In genomic region chr12:71685312-71685906, GRCh38 we compare ENCODE assay signal across 8 cellular contexts. TPM values are rescaled to one million over a fixed set of nuclear protein-coding genes. Genes with fewer than 3 reads are reported as not detected.
DNase-seq lines count a peak whose midpoint lies in the region; ATAC-seq, FAIRE-seq and TF ChIP-seq lines count a peak whose summit lies in the region.

No MANE protein-coding gene starts in this region.

- TF ChIP-seq CTCF in astrocyte (IDR thresholded peaks at IDR 0.05; ENCODE audit: insufficient read depth, low read depth, low read length): no peak
- TF ChIP-seq CTCF in left lung (IDR thresholded peaks at IDR 0.05): no peak
- TF ChIP-seq CTCF in transverse colon (IDR thresholded peaks at IDR 0.05): no peak

- ATAC-seq in activated T-cell treated with anti-CD3 and anti-CD28 coated beads, Interleukin-2, amount 50 U/mL, for 4 hours: no peak
- ATAC-seq in left lung: peak; percentile 7
- ATAC-seq in HG03378 (IDR thresholded peaks at IDR 0.05; ENCODE audit: unreplicated experiment): no peak

- H3K4me1 ChIP-seq in astrocyte (ENCODE audit: insufficient read depth, low read length): peaks cover 10% of the 10 kb centered on the region
- H3K4me1 ChIP-seq in left lung: peaks cover 10 to 21% of the 10 kb centered on the region in 2 donors
- H3K4me1 ChIP-seq in transverse colon: peaks cover 0 to 40% (median 19%) of the 10 kb centered on the region in 4 donors

- no peaks in the 10 kb centered on the region for H3K36me3 Mint-ChIP-seq in activated T-cell treated with anti-CD3 and anti-CD28 coated beads, Interleukin-2, amount 50 U/mL, for 4 hours (ENCODE audit: insufficient read depth)
- H3K36me3 Mint-ChIP-seq in astrocyte (ENCODE audit: low read depth, unreplicated experiment): no peaks in the 10 kb centered on the region

- peak overlapping the region; percentile 94 for H3K4me3 Mint-ChIP-seq in activated T-cell treated with anti-CD3 and anti-CD28 coated beads, Interleukin-2, amount 50 U/mL, for 4 hours
- H3K4me3 Mint-ChIP-seq in astrocyte (ENCODE audit: unreplicated experiment): peak overlapping the region; percentile 93

- H3K79me2 ChIP-seq in astrocyte (ENCODE audit: insufficient read depth, low read length): peaks cover 15% of the 10 kb centered on the region

- no peaks in the 10 kb centered on the region for H3K9me3 ChIP-seq in astrocyte (ENCODE audit: insufficient read depth, low read depth, low read length)
- H3K9me3 ChIP-seq in left lung: no peaks in the 10 kb centered on the region
- H3K9me3 ChIP-seq in transverse colon: no peaks in the 10 kb centered on the region

- intact Hi-C loops in left lung (cut with DNase I) (no loop called here), transverse colon (cut with DNase I; ENCODE audit: low total_unique reads) (no loop called here)

- no peak for TF ChIP-seq POLR2A in transverse colon (IDR thresholded peaks at IDR 0.05)

- peak overlapping the region; percentile 96 for H2AFZ ChIP-seq in astrocyte (ENCODE audit: low read depth, low read length)

- H3K9me3 Mint-ChIP-seq in activated T-cell treated with anti-CD3 and anti-CD28 coated beads, Interleukin-2, amount 50 U/mL, for 4 hours: no peaks in the 10 kb centered on the region
- no peaks in the 10 kb centered on the region for H3K9me3 Mint-ChIP-seq in astrocyte (ENCODE audit: unreplicated experiment)

- peak overlapping the region; percentile 41 for H3K27ac Mint-ChIP-seq in astrocyte (ENCODE audit: unreplicated experiment)

- H3K4me2 ChIP-seq in astrocyte (ENCODE audit: low read length): peak overlapping the region; percentile 96

- H3K36me3 ChIP-seq in astrocyte (ENCODE audit: insufficient read depth, low read length) (no peaks in the 10 kb centered on the region), left lung (no peaks in the 10 kb centered on the region), transverse colon (no peaks in the 10 kb centered on the region)

- peak overlapping the region; percentile 83 for H3K9ac ChIP-seq in astrocyte (ENCODE audit: low read length)

- FAIRE-seq in astrocyte (lab: Jason Lieb, UNC): no peak

- H3K4me1 Mint-ChIP-seq in activated T-cell treated with anti-CD3 and anti-CD28 coated beads, Interleukin-2, amount 50 U/mL, for 4 hours (ENCODE audit: low read depth): peaks cover 16% of the 10 kb centered on the region
- peaks cover 7% of the 10 kb centered on the region for H3K4me1 Mint-ChIP-seq in astrocyte (ENCODE audit: low read depth, unreplicated experiment)

- WGBS in transverse colon (ENCODE audit: low coverage in 1 of 2), 2 donors: 0 to 21% methylated on average over 2 to 19 of the region's 19 CpGs

- H3K27me3 Mint-ChIP-seq in activated T-cell treated with anti-CD3 and anti-CD28 coated beads, Interleukin-2, amount 50 U/mL, for 4 hours (ENCODE audit: low read depth): no peaks in the 10 kb centered on the region
- H3K27me3 Mint-ChIP-seq in astrocyte (ENCODE audit: low read depth, unreplicated experiment): no peaks in the 10 kb centered on the region

- DNase-seq in activated T-cell treated with anti-CD3 and anti-CD28 coated beads, Interleukin-2, amount 50 U/mL, for 4 hours: no peak
- DNase-seq in activated T-cell treated with anti-CD3 and anti-CD28 coated beads, Interleukin-2, amount 50 U/mL, for 1 hour: no peak
- DNase-seq in astrocyte (ENCODE audit: low read depth) (no peak), left lung (no peak), transverse colon (peak; percentile 14), AG08395 (ENCODE audit: low spot score) (no peak), G401 (ENCODE audit: low spot score) (no peak)

- no peak for TF ChIP-seq EP300 in transverse colon (IDR thresholded peaks at IDR 0.05; ENCODE audit: low read depth)

- H3K27me3 ChIP-seq in astrocyte (ENCODE audit: insufficient read depth, low read length) (no peaks in the 10 kb centered on the region), left lung (no peaks in the 10 kb centered on the region), transverse colon (no peaks in the 10 kb centered on the region)

- no peaks in the 10 kb centered on the region for H4K20me1 ChIP-seq in astrocyte (ENCODE audit: insufficient read depth, low read length)

- in situ Hi-C loops in transverse colon (cut with MboI; ENCODE audit: low pct_ligation_motif_present in 1 of 4, low pct_unique_long_range_greater_than_20kb in 1 of 4, low sequenced_read_pairs in 3 of 4): no loop called here
- in situ Hi-C loops in G401 (cut with HindIII; ENCODE audit: low sequenced_read_pairs): no loop called here

- H3K27ac ChIP-seq in astrocyte (ENCODE audit: low read depth, low read length) (peak overlapping the region; percentile 85), left lung (peak overlapping the region; percentile 95), transverse colon (peak overlapping the region; percentile 94 to 98 (median 96))

- H3K4me3 ChIP-seq in astrocyte (ENCODE audit: insufficient read depth, low read depth, low read length) (peak overlapping the region; percentile 78), left lung (peak overlapping the region; percentile 61 to 70), transverse colon (peak overlapping the region; percentile 62 to 92 (median 76))

RNA-seq across cellular contexts. Expression of gene TMEM19, which starts 0.5 kb away (rescaled TPM):
- total RNA-seq in activated T-cell treated with anti-CD3 and anti-CD28 coated beads, Interleukin-2, amount 50 U/mL, for 4 hours: 10 to 100 TPM; 10.4 to 17.8 (median 14.8) TPM
- total RNA-seq in astrocyte (22.6 and 25.8 TPM in 2 replicates), left lung (10 to 100 TPM; 33.4 to 35.0 TPM), transverse colon (10 to 100 TPM in 2 of 4 donors, 1 to 10 TPM in 2; 7.9 to 41.1 (median 20.4) TPM)
- 21.0 and 34.6 TPM in 2 replicates for total RNA-seq in G401 (2014; rRNA removed; shearing (Covaris generic))

RNA-seq across cellular contexts. Expression of gene THAP2, which starts 21.3 kb away (rescaled TPM):
- total RNA-seq in activated T-cell treated with anti-CD3 and anti-CD28 coated beads, Interleukin-2, amount 50 U/mL, for 4 hours: 10 to 100 TPM in 2 of 3 donors, 1 to 10 TPM in 1; 6.5 to 11.6 (median 10.1) TPM
- total RNA-seq in astrocyte (6.0 and 6.3 TPM in 2 replicates), left lung (1 to 10 TPM; 5.2 to 5.9 TPM), transverse colon (1 to 10 TPM in 3 of 4 donors, not detected in 1; 2.8 to 3.5 (median 3.3) TPM)
- 6.0 and 10.0 TPM in 2 replicates for total RNA-seq in G401 (2014; rRNA removed; shearing (Covaris generic))

RNA-seq across cellular contexts. Expression of gene ZFC3H1, which starts 21.8 kb away (rescaled TPM):
- total RNA-seq in activated T-cell treated with anti-CD3 and anti-CD28 coated beads, Interleukin-2, amount 50 U/mL, for 4 hours: 10 to 100 TPM; 26.1 to 37.2 (median 28.6) TPM
- total RNA-seq in astrocyte (50.9 and 51.7 TPM in 2 replicates), left lung (10 to 100 TPM; 40.7 to 50.7 TPM), transverse colon (100 to 1,000 TPM in 2 of 4 donors, 10 to 100 TPM in 2; 61.9 to 141 (median 91.6) TPM)
- 9.7 and 11.8 TPM in 2 replicates for total RNA-seq in G401 (2014; rRNA removed; shearing (Covaris generic))
